ENCODE assay signal across 1 cellular context in genomic region chr2:20145497-20146193, GRCh38.
TF ChIP-seq lines count a peak whose summit lies in the region.

No MANE protein-coding gene starts in this region.

TF ChIP-seq in HEK293, 187 proteins besides CTCF, POLR2A, EP300 and RAD21 (continued from another document):
- peak; percentile 44; the same call in 1 of the 2 replicates for TF ChIP-seq EGR2 (tag by site-specific recombination; IDR thresholded peaks at IDR 0.05; ENCODE audit: low read depth)
- TF ChIP-seq ZFP69B (tag by site-specific recombination; IDR thresholded peaks at IDR 0.05), result no peak
- TF ChIP-seq ZNF600 (tag by site-specific recombination; IDR thresholded peaks at IDR 0.05), result no peak
- TF ChIP-seq ZNF837 (tag by site-specific recombination; IDR thresholded peaks at IDR 0.05), result no peak
- TF ChIP-seq ZFHX2 (tag by site-specific recombination; conservative IDR thresholded peaks at IDR 0.05), result peak; percentile 58
- TF ChIP-seq MEIS1 (CRISPR knock-in tag; IDR thresholded peaks at IDR 0.05; ENCODE audit: borderline replicate concordance), result no peak
- no peak for TF ChIP-seq PRDM4 (tag by site-specific recombination; IDR thresholded peaks at IDR 0.05)
- no peak for TF ChIP-seq ZNF157 (tag by site-specific recombination; IDR thresholded peaks at IDR 0.05)
- TF ChIP-seq BCL11B (tag by site-specific recombination; IDR thresholded peaks at IDR 0.05; ENCODE audit: low read depth), result no peak
